Comparison of ENCODE assay signal across 16 cellular contexts in genomic region chr14:75823334-75823733, GRCh38.
DNase-seq lines count a peak whose midpoint lies in the region; ATAC-seq and TF ChIP-seq lines count a peak whose summit lies in the region.
"Had no signal": no experiment of that assay in that cellular context is flagged by ENCODE, and none has a peak within 500 bp of the region (broad histone marks: within the 10 kb centered on the region; RNA-seq: fewer than 3 reads in every experiment).

No MANE protein-coding gene starts in this region.

- no peak overlapping the region for H3K14ac ChIP-seq in trophoblast cell (ENCODE audit: low read length)
- H3K14ac ChIP-seq in neuronal stem cell (ENCODE audit: low read length), result no peak overlapping the region

- H2AFZ ChIP-seq in trophoblast cell (ENCODE audit: insufficient read depth, low read length, poor library complexity) (no peak overlapping the region), neuronal stem cell (ENCODE audit: low read length) (no peak overlapping the region)

- peak overlapping the region; percentile 22 for H2BK12ac ChIP-seq in trophoblast cell (ENCODE audit: low read length)
- H2BK12ac ChIP-seq in neuronal stem cell (ENCODE audit: low read length), result no peak overlapping the region

- intact Hi-C loops in Right ventricle myocardium inferior (cut with DNase I), result no loop called here
- intact Hi-C loops in cardiac septum (cut with DNase I), result loop anchor here (5.0 to 10.0 kb wide), 2 partner anchors 44 to 161 kb away; partner anchors contain the start of genes IFT43 and TGFB3
- intact Hi-C loops in heart left ventricle (cut with DNase I), result loop anchor here in 2 of 10 donors (5.0 kb wide), 1 partner anchor 44 kb away; no protein-coding TSS in a partner anchor

- H4K91ac ChIP-seq in trophoblast cell (ENCODE audit: low read depth, low read length), result peak overlapping the region; percentile 32
- no peak overlapping the region for H4K91ac ChIP-seq in neuronal stem cell (ENCODE audit: low read depth, low read length, poor library complexity)

- H2BK120ac ChIP-seq in trophoblast cell (ENCODE audit: insufficient read depth, low read length, poor library complexity) (peak overlapping the region; percentile 5), neuronal stem cell (ENCODE audit: low read depth, low read length) (no peak overlapping the region)

- no peak overlapping the region for H3K18ac ChIP-seq in trophoblast cell (ENCODE audit: low read length)
- no peak overlapping the region for H3K18ac ChIP-seq in neuronal stem cell (ENCODE audit: low read length)

- H3K4me2 ChIP-seq in trophoblast cell (ENCODE audit: low read length), result no peak overlapping the region
- no peak overlapping the region for H3K4me2 ChIP-seq in neuronal stem cell (ENCODE audit: insufficient read depth, low read length, poor library complexity, severe bottlenecking)

- H3K79me1 ChIP-seq in trophoblast cell (ENCODE audit: low read length), result peaks cover 1% of the 10 kb centered on the region
- no peaks in the 10 kb centered on the region for H3K79me1 ChIP-seq in neuronal stem cell (ENCODE audit: low read depth, low read length)

- H4K12ac ChIP-seq in trophoblast cell (ENCODE audit: low read depth, low read length), result no peak overlapping the region

- H3K9me3 ChIP-seq in heart left ventricle, result no peaks in the 10 kb centered on the region
- H3K9me3 ChIP-seq in trophoblast cell (ENCODE audit: insufficient read depth, low read depth, low read length), result no peaks in the 10 kb centered on the region
- H3K9me3 ChIP-seq in neuronal stem cell (replicated peaks in 1 of 2; ENCODE audit: control insufficient read depth in 2 of 2, insufficient read depth in 1 of 2, low read depth in 1 of 2, low read length in 2 of 2), result no peaks in the 10 kb centered on the region
- H3K9me3 ChIP-seq: MG63, thyroid gland had no signal

- no peak overlapping the region for H2BK15ac ChIP-seq in neuronal stem cell (ENCODE audit: low read length)

- TF ChIP-seq CTCF in heart left ventricle (IDR thresholded peaks at IDR 0.05), result no peak

- H2AK5ac ChIP-seq in trophoblast cell (ENCODE audit: low read length) (no peak overlapping the region), neuronal stem cell (ENCODE audit: low read depth, low read length) (no peak overlapping the region)

- H3K79me2 ChIP-seq in trophoblast cell (ENCODE audit: control insufficient read depth, insufficient read depth, low read length, poor library complexity), result no peaks in the 10 kb centered on the region

- ATAC-seq in Right ventricle myocardium inferior (peak; percentile 47), heart left ventricle (peak; percentile 52 to 69 (median 60)), HG02884 (IDR thresholded peaks at IDR 0.05; ENCODE audit: unreplicated experiment) (no peak)
- ATAC-seq: activated naive CD8-positive, alpha-beta T cell treated with anti-CD3 and anti-CD28 coated beads, Interleukin-2, amount 50 U/mL, for 24 hours; activated T-cell treated with anti-CD3 and anti-CD28 coated beads, Interleukin-2, amount 50 U/mL, for 4 hours; CD8-positive, alpha-beta T cell had no signal

- DNase-seq in Right ventricle myocardium inferior (ENCODE audit: missing footprints) (no peak), cardiac septum (ENCODE audit: low spot score) (no peak), heart left ventricle (peak in 2 of 5 donors; percentile 34 to 39), trophoblast cell (no peak), neuronal stem cell (ENCODE audit: low spot score) (no peak), SHP77 treated with DMSO at 0.1 percent for 48 hours (lab: John Stamatoyannopoulos, UW) (no peak), NCI-H1092 (lab: John Stamatoyannopoulos, UW) (no peak)
- DNase-seq: activated CD4-positive, alpha-beta T cell treated with anti-CD3 and anti-CD28 coated beads, Interleukin-2, amount 50 U/mL, for 1 hour; activated naive CD8-positive, alpha-beta T cell treated with anti-CD3 and anti-CD28 coated beads, Interleukin-2, amount 50 U/mL, for 24 hours; activated T-cell treated with anti-CD3 and anti-CD28 coated beads, Interleukin-2, amount 50 U/mL, for 4 hours; CD8-positive, alpha-beta T cell; cortex of kidney; MG63; SIG-M5; thyroid gland had no signal

- H3K36me3 ChIP-seq in heart left ventricle (peaks cover 0 to 20% (median 3%) of the 10 kb centered on the region in 9 donors), trophoblast cell (ENCODE audit: control insufficient read depth in 1 of 2, insufficient read depth in 2 of 2, low read length in 2 of 2) (peaks cover 9 to 10% of the 10 kb centered on the region in 2 experiments), neuronal stem cell (replicated peaks in 1 of 2; ENCODE audit: control insufficient read depth in 2 of 2, insufficient read depth in 2 of 2, low read length in 2 of 2) (peaks cover 9 to 54% of the 10 kb centered on the region in 2 donors)
- H3K36me3 ChIP-seq: MG63, thyroid gland had no signal

- WGBS in heart left ventricle, 4 donors, result 23 to 43% (median 32%) methylated on average over 4 of the region's 4 CpGs
- WGBS in trophoblast cell (ENCODE audit: extremely low coverage, insufficient coverage, insufficient read length), result no CpG with 5 or more reads among the region's 4 CpGs
- no CpG with 5 or more reads among the region's 4 CpGs for WGBS in neuronal stem cell (ENCODE audit: extremely low coverage in 2 of 2, insufficient read length in 2 of 2, insufficient replicate concordance in 1 of 2), 2 donors

- H3K23ac ChIP-seq in trophoblast cell (ENCODE audit: low read length) (no peak overlapping the region), neuronal stem cell (ENCODE audit: low read depth, low read length, poor library complexity) (no peak overlapping the region)

- H3K4me3 ChIP-seq in heart left ventricle (no peak overlapping the region), trophoblast cell (ENCODE audit: low read depth, low read length) (no peak overlapping the region), neuronal stem cell (ENCODE audit: low read length in 2 of 2) (no peak overlapping the region)
- H3K4me3 ChIP-seq: MG63, thyroid gland had no signal

- H3K27me3 ChIP-seq in heart left ventricle, result no peaks in the 10 kb centered on the region
- H3K27me3 ChIP-seq in trophoblast cell (ENCODE audit: insufficient read depth, low read length), result no peaks in the 10 kb centered on the region
- H3K27me3 ChIP-seq in neuronal stem cell (ENCODE audit: control insufficient read depth in 3 of 3, insufficient read depth in 3 of 3, low read depth in 1 of 3, low read length in 3 of 3), result no peaks in the 10 kb centered on the region
- H3K27me3 ChIP-seq: MG63, thyroid gland had no signal

- H2BK5ac ChIP-seq in trophoblast cell (ENCODE audit: low read depth, low read length, poor library complexity), result peak overlapping the region; percentile 41
- no peak overlapping the region for H2BK5ac ChIP-seq in neuronal stem cell (ENCODE audit: low read length)

- H3K4ac ChIP-seq in trophoblast cell (ENCODE audit: low read depth, low read length), result no peak overlapping the region
- H3K4ac ChIP-seq in neuronal stem cell (ENCODE audit: low read length), result no peak overlapping the region

- H3K4me1 ChIP-seq in heart left ventricle (peaks cover 0 to 52% (median 34%) of the 10 kb centered on the region in 12 donors), trophoblast cell (ENCODE audit: control insufficient read depth in 1 of 2, insufficient read depth in 2 of 2, low read length in 2 of 2) (peaks cover 2 to 8% of the 10 kb centered on the region in 2 experiments), neuronal stem cell (ENCODE audit: control insufficient read depth in 2 of 2, insufficient read depth in 1 of 2, low read depth in 1 of 2, low read length in 2 of 2) (peaks cover 0 to 20% of the 10 kb centered on the region in 2 donors)

- peak overlapping the region; percentile 35 for H4K8ac ChIP-seq in trophoblast cell (ENCODE audit: low read depth, low read length)
- no peak overlapping the region for H4K8ac ChIP-seq in neuronal stem cell (ENCODE audit: low read depth, low read length)

- peak overlapping the region in 8 of 12 donors; percentile 46 to 79 (median 74) for H3K27ac ChIP-seq in heart left ventricle
- H3K27ac ChIP-seq in trophoblast cell (ENCODE audit: low read depth, low read length), result no peak overlapping the region
- H3K27ac ChIP-seq in neuronal stem cell (replicated peaks; ENCODE audit: low read length), result no peak overlapping the region
- H3K27ac ChIP-seq: thyroid gland had no signal

- no peak for TF ChIP-seq POLR2A in heart left ventricle (IDR thresholded peaks at IDR 0.05)

- H3K9ac ChIP-seq in trophoblast cell (ENCODE audit: low read length), result no peak overlapping the region
- H3K9ac ChIP-seq in neuronal stem cell (ENCODE audit: low read depth, low read length, poor library complexity), result no peak overlapping the region

Comparison
In these comparisons a context has a peak if more than half of its experiments do, and no peak if none do; other contexts are left out.
1. H3K27ac ChIP-seq: peak in heart left ventricle (8 of 12); none in trophoblast cell (single experiment) and neuronal stem cell (single experiment).